In genomic region chr6:40444307-40444706, GRCh38 we compare ENCODE assay signal across 14 cellular contexts.
A peak's percentile ranks its signal among the peaks of the same experiment; 100 is the strongest.
DNase-seq lines count a peak whose midpoint lies in the region; ATAC-seq and TF ChIP-seq lines count a peak whose summit lies in the region.
"Had no signal": no experiment of that assay in that cellular context is flagged by ENCODE, and none has a peak within 500 bp of the region (broad histone marks: within the 10 kb centered on the region; RNA-seq: fewer than 3 reads in every experiment).

No MANE protein-coding gene starts in this region.

- H3K4me2 ChIP-seq in SK-N-SH (no peak overlapping the region), Loucy (ENCODE audit: low read depth, low read length, poor library complexity, severe bottlenecking) (peak overlapping the region; percentile 52)
- H3K4me2 ChIP-seq: A549 had no signal

- WGBS in SK-N-SH (ENCODE audit: low lambda C conversion rate), result 14% methylated on average over 4 of the region's 4 CpGs
- 66 to 77% methylated on average over 4 of the region's 4 CpGs for WGBS in thyroid gland, 2 donors
- WGBS in right cardiac atrium, result 57% methylated on average over 4 of the region's 4 CpGs

- H3K9me3 ChIP-seq in SK-N-SH, result no peaks in the 10 kb centered on the region
- H3K9me3 ChIP-seq in Loucy (ENCODE audit: insufficient read depth, low read depth, low read length), result no peaks in the 10 kb centered on the region
- no peaks in the 10 kb centered on the region for H3K9me3 ChIP-seq in mucosa of descending colon
- H3K9me3 ChIP-seq in thyroid gland, result no peaks in the 10 kb centered on the region
- no peaks in the 10 kb centered on the region for H3K9me3 ChIP-seq in right cardiac atrium (ENCODE audit: control insufficient read depth, low read length)
- H3K9me3 ChIP-seq: A549 had no signal

- H4K20me1 ChIP-seq in SK-N-SH (ENCODE audit: insufficient read depth) (no peaks in the 10 kb centered on the region), Loucy (ENCODE audit: insufficient read depth, low read length, poor library complexity, severe bottlenecking) (no peaks in the 10 kb centered on the region)

- no peak for TF ChIP-seq POLR2A in thyroid gland (IDR thresholded peaks at IDR 0.05)

- H3K27ac Mint-ChIP-seq in WTC11, result peak overlapping the region; percentile 4; the same call in 1 of the 2 replicates
- H3K27ac Mint-ChIP-seq: CD4-positive, CD25-positive, alpha-beta regulatory T cell had no signal

- H3K9me2 ChIP-seq in SK-N-SH (no peaks in the 10 kb centered on the region), Loucy (replicated peaks; ENCODE audit: low read depth, low read length) (no peaks in the 10 kb centered on the region)

- H3K9ac ChIP-seq in SK-N-SH (no peak overlapping the region), Loucy (ENCODE audit: low read depth, low read length, poor library complexity, severe bottlenecking) (no peak overlapping the region)

- peak; percentile 57 for DNase-seq in SK-N-SH
- DNase-seq in WTC11 (ENCODE audit: low spot score), result no peak
- DNase-seq in mucosa of descending colon, result no peak
- DNase-seq in thyroid gland, result no peak
- no peak for DNase-seq in right cardiac atrium
- DNase-seq: CD4-positive, CD25-positive, alpha-beta regulatory T cell; DMS 273 treated with DMSO at 0.1 percent for 48 hours; DMS79 treated with DMSO at 0.1 percent for 48 hours; EL had no signal

- H3K4me3 ChIP-seq in SK-N-SH (ENCODE audit: low read depth in 2 of 2, low read length in 1 of 2) (no peak overlapping the region), Loucy (ENCODE audit: low read length, poor library complexity, severe bottlenecking) (peak overlapping the region; percentile 12), mucosa of descending colon (no peak overlapping the region), thyroid gland (replicated peaks in 1 of 3) (no peak overlapping the region), right cardiac atrium (ENCODE audit: low read length) (no peak overlapping the region)
- H3K4me3 ChIP-seq: A549 had no signal

- no peaks in the 10 kb centered on the region for H3K27me3 ChIP-seq in SK-N-SH (ENCODE audit: insufficient read depth)
- H3K27me3 ChIP-seq in Loucy (ENCODE audit: insufficient read depth, low read length, poor library complexity, severe bottlenecking), result no peaks in the 10 kb centered on the region
- H3K27me3 ChIP-seq in thyroid gland, result no peaks in the 10 kb centered on the region
- H3K27me3 ChIP-seq in right cardiac atrium (ENCODE audit: control insufficient read depth, insufficient read depth), result no peaks in the 10 kb centered on the region

- H3K4me1 ChIP-seq in SK-N-SH (ENCODE audit: control insufficient read depth in 1 of 2, insufficient read depth in 2 of 2, low read depth in 1 of 2, low read length in 1 of 2) (peaks cover 7 to 78% of the 10 kb centered on the region in 2 experiments; a peak in 3 of 4 replicates), Loucy (ENCODE audit: insufficient read depth, low read length, poor library complexity, severe bottlenecking) (peaks cover 59% of the 10 kb centered on the region), mucosa of descending colon (ENCODE audit: low read depth) (no peaks in the 10 kb centered on the region), thyroid gland (no peaks in the 10 kb centered on the region), right cardiac atrium (ENCODE audit: control insufficient read depth, insufficient read depth, low read length) (no peaks in the 10 kb centered on the region)
- H3K4me1 ChIP-seq: A549 had no signal

- H3K27ac ChIP-seq in SK-N-SH (ENCODE audit: low read depth in 2 of 2, low read length in 1 of 2) (peak overlapping the region in 1 of 2 experiments; percentile 94; a peak in 2 of 4 replicates), thyroid gland (no peak overlapping the region), right cardiac atrium (ENCODE audit: low read length) (no peak overlapping the region)
- H3K27ac ChIP-seq: A549 had no signal

- no peak for ATAC-seq in SK-N-SH treated with all-trans-retinoic acid at 6 μM for 48 hours
- peak; percentile 56 for ATAC-seq in WTC11
- ATAC-seq in mucosa of descending colon, result peak; percentile 31
- ATAC-seq in GM19351 (IDR thresholded peaks at IDR 0.05; ENCODE audit: unreplicated experiment), result no peak
- no peak for ATAC-seq in right cardiac atrium
- ATAC-seq: A549, HCT116 had no signal

- no peaks in the 10 kb centered on the region for H3K36me3 Mint-ChIP-seq in WTC11
- H3K36me3 Mint-ChIP-seq: CD4-positive, CD25-positive, alpha-beta regulatory T cell had no signal

- CTCF ChIA-PET in SK-N-SH (lab: Yijun Ruan, JAX) (interaction anchor here (0.6 to 1.4 kb wide), 5 partner anchors 33 to 461 kb away, joined by 4 to 5 read pairs (median 4); no protein-coding TSS in a partner anchor), WTC11 (lab: Charles Lee) (interaction anchor here (1.0 to 1.4 kb wide), 3 partner anchors 114 to 116 kb away, joined by 3 to 6 read pairs (median 4); no protein-coding TSS in a partner anchor)

- no peak; the same call in 1 of the 2 replicates for TF ChIP-seq RAD21 in SK-N-SH (IDR thresholded peaks at IDR 0.05; ENCODE audit: low read length)

- H3K27me3 Mint-ChIP-seq in WTC11 (ENCODE audit: low read depth), result peaks cover 5% of the 10 kb centered on the region

- H3K4me1 Mint-ChIP-seq in WTC11, result peaks cover 38% of the 10 kb centered on the region
- H3K4me1 Mint-ChIP-seq: CD4-positive, CD25-positive, alpha-beta regulatory T cell had no signal

- no peak overlapping the region for H3K4me3 Mint-ChIP-seq in WTC11
- H3K4me3 Mint-ChIP-seq: CD4-positive, CD25-positive, alpha-beta regulatory T cell had no signal

- no peaks in the 10 kb centered on the region for H3K36me3 ChIP-seq in SK-N-SH (replicated peaks in 1 of 2; ENCODE audit: control insufficient read depth in 1 of 2, insufficient read depth in 2 of 2, low read length in 1 of 2)
- no peaks in the 10 kb centered on the region for H3K36me3 ChIP-seq in Loucy (ENCODE audit: insufficient read depth, low read length)
- no peaks in the 10 kb centered on the region for H3K36me3 ChIP-seq in mucosa of descending colon (ENCODE audit: low read depth)
- no peaks in the 10 kb centered on the region for H3K36me3 ChIP-seq in thyroid gland

- TF ChIP-seq CTCF in SK-N-SH (IDR thresholded peaks at IDR 0.05) (no peak), Loucy (conservative IDR thresholded peaks at IDR 0.05; ENCODE audit: low read length) (no peak), WTC11 (IDR thresholded peaks at IDR 0.05) (no peak), mucosa of descending colon (IDR thresholded peaks at IDR 0.05) (no peak), thyroid gland (IDR thresholded peaks at IDR 0.05) (no peak)

- POLR2A ChIA-PET in SK-N-SH (lab: Yijun Ruan, JAX), result interaction anchor here (1.0 to 1.1 kb wide), 2 partner anchors 18 to 41 kb away, joined by 4 to 7 read pairs; no protein-coding TSS in a partner anchor
- POLR2A ChIA-PET in WTC11 (lab: Charles Lee), result no interaction called here

- no peak overlapping the region for H2AFZ ChIP-seq in SK-N-SH (ENCODE audit: low read depth)
- no peak overlapping the region for H2AFZ ChIP-seq in Loucy (ENCODE audit: low read length)

- no peaks in the 10 kb centered on the region for H3K9me3 Mint-ChIP-seq in WTC11

- intact Hi-C loops in mucosa of descending colon (cut with DNase I, micrococcal nuclease), result no loop called here
- intact Hi-C loops in thyroid gland (cut with DNase I), result no loop called here
- intact Hi-C loops in right cardiac atrium (cut with DNase I), result no loop called here

- peak in 1 of 2 experiments; percentile 91; a peak in 2 of 4 replicates for TF ChIP-seq EP300 in SK-N-SH (IDR thresholded peaks at IDR 0.05; ENCODE audit: borderline replicate concordance in 1 of 2, low read depth in 1 of 2, low read length in 1 of 2)

- no peaks in the 10 kb centered on the region for H3K79me2 ChIP-seq in SK-N-SH (ENCODE audit: insufficient read depth)
- H3K79me2 ChIP-seq in Loucy (ENCODE audit: insufficient read depth, low read length), result no peaks in the 10 kb centered on the region

- H3F3A ChIP-seq in SK-N-SH (replicated peaks; ENCODE audit: insufficient read depth) (no peaks in the 10 kb centered on the region), Loucy (ENCODE audit: low read depth) (no peaks in the 10 kb centered on the region)

TF ChIP-seq in SK-N-SH, 30 proteins besides CTCF, POLR2A, EP300 and RAD21 (continues in another document):
- TF ChIP-seq MEF2A (IDR thresholded peaks at IDR 0.05; ENCODE audit: borderline replicate concordance, low read depth) (no peak), GATA2 (CRISPR knock-in tag; IDR thresholded peaks at IDR 0.05) (peak; percentile 71), FOXJ3 (CRISPR knock-in tag; IDR thresholded peaks at IDR 0.05) (peak; percentile 62; the same call in 1 of the 2 replicates), CHD2 (IDR thresholded peaks at IDR 0.05; ENCODE audit: low read length, partially characterized antibody) (peak; percentile 67)

TF ChIP-seq in SK-N-SH treated with all-trans-retinoic acid at 6 μM for 48 hours, 23 proteins besides CTCF, POLR2A, EP300 and RAD21 (continues in another document):
- no peak for TF ChIP-seq PATZ1 (CRISPR knock-in tag; IDR thresholded peaks at IDR 0.05; ENCODE audit: borderline replicate concordance)

TF ChIP-seq in WTC11, 78 proteins besides CTCF, POLR2A, EP300 and RAD21 (continues in another document):
- no peak for TF ChIP-seq FOXJ3 (CRISPR knock-in tag; IDR thresholded peaks at IDR 0.05; ENCODE audit: borderline replicate concordance)
- no peak for TF ChIP-seq ZNF232 (CRISPR knock-in tag; IDR thresholded peaks at IDR 0.05)
- no peak for TF ChIP-seq MLX (CRISPR knock-in tag; IDR thresholded peaks at IDR 0.05)
- TF ChIP-seq OVOL2 (CRISPR knock-in tag; IDR thresholded peaks at IDR 0.05; ENCODE audit: borderline replicate concordance), result no peak
- no peak for TF ChIP-seq ATF1 (CRISPR knock-in tag; IDR thresholded peaks at IDR 0.05)
- no peak for TF ChIP-seq NR3C1 (CRISPR knock-in tag; conservative IDR thresholded peaks at IDR 0.05; ENCODE audit: low read depth)
- TF ChIP-seq ZBTB21 (CRISPR knock-in tag; IDR thresholded peaks at IDR 0.05; ENCODE audit: borderline replicate concordance), result no peak
- TF ChIP-seq NFE2L1 (CRISPR knock-in tag; IDR thresholded peaks at IDR 0.05), result no peak
- no peak for TF ChIP-seq ATF3 (CRISPR knock-in tag; conservative IDR thresholded peaks at IDR 0.05)
- TF ChIP-seq ZNF121 (CRISPR knock-in tag; IDR thresholded peaks at IDR 0.05), result no peak

Comparison
In these comparisons a context has a peak if more than half of its experiments do, and no peak if none do; other contexts are left out.
1. ATAC-seq: peak in WTC11 (single experiment) and mucosa of descending colon (single experiment); none in SK-N-SH treated with all-trans-retinoic acid at 6 μM for 48 hours (single experiment), GM19351 (single experiment) and right cardiac atrium (0 of 2).
2. Of the 6 proteins assayed by ChIP-seq in both WTC11 and SK-N-SH: peak only in WTC11: none; only in SK-N-SH: FOXJ3; in both: none; in neither: 5.